ENCODE assay signal across 8 cellular contexts in the genomic region with DNA sequence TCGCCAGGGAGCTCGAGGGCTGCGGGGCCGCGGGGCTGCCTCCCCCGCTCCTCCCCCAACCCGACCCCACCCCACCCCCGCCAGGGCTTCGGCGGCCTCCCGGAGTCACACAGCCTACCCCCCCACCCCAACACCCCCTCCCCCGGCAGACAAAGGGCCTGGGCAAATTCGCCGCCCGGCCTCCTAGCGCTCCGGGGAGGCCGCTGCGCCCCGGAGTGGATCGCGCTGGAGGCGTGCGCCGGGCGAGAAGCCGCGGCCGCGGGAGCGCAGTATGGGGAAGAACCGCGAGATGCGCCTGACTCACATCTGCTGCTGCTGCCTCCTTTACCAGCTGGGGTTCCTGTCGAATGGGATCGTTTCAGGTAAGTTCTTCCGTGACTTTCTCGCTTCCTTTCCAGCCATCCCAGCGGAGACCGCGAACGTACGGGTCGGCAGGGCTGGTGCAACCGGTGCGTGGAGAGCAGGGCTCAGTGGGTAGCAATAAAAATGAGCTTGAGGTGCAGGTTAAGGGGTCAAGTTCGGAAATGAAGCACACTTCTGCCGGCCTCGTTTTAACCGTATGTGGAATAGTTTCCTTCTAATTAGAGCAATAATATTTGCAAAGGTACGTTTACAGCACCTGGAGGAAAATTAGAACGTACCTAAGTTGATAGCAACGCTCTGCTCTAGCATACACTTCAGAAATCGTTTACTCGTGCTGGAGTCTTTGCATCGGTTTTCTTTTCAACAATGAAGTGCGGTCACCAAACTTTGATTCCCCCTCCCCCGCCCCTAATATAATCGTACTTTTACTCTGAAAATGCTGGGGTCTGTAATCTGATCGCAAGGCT. TPM values are rescaled to one million over a fixed set of nuclear protein-coding genes. Genes with fewer than 3 reads are reported as not detected.
DNase-seq lines count a peak whose midpoint lies in the region; ATAC-seq and TF ChIP-seq lines count a peak whose summit lies in the region.

A gene with protein sequence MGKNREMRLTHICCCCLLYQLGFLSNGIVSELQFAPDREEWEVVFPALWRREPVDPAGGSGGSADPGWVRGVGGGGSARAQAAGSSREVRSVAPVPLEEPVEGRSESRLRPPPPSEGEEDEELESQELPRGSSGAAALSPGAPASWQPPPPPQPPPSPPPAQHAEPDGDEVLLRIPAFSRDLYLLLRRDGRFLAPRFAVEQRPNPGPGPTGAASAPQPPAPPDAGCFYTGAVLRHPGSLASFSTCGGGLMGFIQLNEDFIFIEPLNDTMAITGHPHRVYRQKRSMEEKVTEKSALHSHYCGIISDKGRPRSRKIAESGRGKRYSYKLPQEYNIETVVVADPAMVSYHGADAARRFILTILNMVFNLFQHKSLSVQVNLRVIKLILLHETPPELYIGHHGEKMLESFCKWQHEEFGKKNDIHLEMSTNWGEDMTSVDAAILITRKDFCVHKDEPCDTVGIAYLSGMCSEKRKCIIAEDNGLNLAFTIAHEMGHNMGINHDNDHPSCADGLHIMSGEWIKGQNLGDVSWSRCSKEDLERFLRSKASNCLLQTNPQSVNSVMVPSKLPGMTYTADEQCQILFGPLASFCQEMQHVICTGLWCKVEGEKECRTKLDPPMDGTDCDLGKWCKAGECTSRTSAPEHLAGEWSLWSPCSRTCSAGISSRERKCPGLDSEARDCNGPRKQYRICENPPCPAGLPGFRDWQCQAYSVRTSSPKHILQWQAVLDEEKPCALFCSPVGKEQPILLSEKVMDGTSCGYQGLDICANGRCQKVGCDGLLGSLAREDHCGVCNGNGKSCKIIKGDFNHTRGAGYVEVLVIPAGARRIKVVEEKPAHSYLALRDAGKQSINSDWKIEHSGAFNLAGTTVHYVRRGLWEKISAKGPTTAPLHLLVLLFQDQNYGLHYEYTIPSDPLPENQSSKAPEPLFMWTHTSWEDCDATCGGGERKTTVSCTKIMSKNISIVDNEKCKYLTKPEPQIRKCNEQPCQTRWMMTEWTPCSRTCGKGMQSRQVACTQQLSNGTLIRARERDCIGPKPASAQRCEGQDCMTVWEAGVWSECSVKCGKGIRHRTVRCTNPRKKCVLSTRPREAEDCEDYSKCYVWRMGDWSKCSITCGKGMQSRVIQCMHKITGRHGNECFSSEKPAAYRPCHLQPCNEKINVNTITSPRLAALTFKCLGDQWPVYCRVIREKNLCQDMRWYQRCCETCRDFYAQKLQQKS (plus strand): TSS at position 178 of the 830 bp plus-strand sequence. CDS start 94 bp downstream, at position 272.

- TF ChIP-seq CTCF in epithelial cell of proximal tubule (conservative IDR thresholded peaks at IDR 0.05; ENCODE audit: low read depth, low read length): no peak
- no peak for TF ChIP-seq CTCF in vagina (IDR thresholded peaks at IDR 0.05)

- no peak for TF ChIP-seq POLR2A in vagina (IDR thresholded peaks at IDR 0.05)

- intact Hi-C loops in vagina (cut with DNase I): no loop called here

- H3K9me3 ChIP-seq in HAP-1 (no peaks in the 10 kb centered on the region), vagina (no peaks in the 10 kb centered on the region)

- H3K4me3 ChIP-seq in HAP-1 (peak within 1 kb of the TSS; percentile 14), epithelial cell of proximal tubule (ENCODE audit: low read depth, low read length) (peak within 1 kb of the TSS; percentile 56), vagina (peak within 1 kb of the TSS; percentile 51 to 56)

- DNase-seq in COLO668 (lab: John Stamatoyannopoulos, UW; ENCODE audit: unreplicated experiment): peak; percentile 46
- peak in 1 of 2 experiments; percentile 18 for DNase-seq in HAP-1 (ENCODE audit: low spot score in 2 of 2)
- DNase-seq in epithelial cell of proximal tubule (ENCODE audit: low read depth): peak; percentile 4
- DNase-seq in mucosa of gallbladder (ENCODE audit: low spot score): peak; percentile 14
- DNase-seq in vagina (ENCODE audit: extremely low spot score in 2 of 2): no peak
- DNase-seq in NCI-H446 treated with DMSO at 0.1 percent for 48 hours (lab: John Stamatoyannopoulos, UW): no peak
- no peak for DNase-seq in NCI-H187 treated with DMSO at 0.1 percent for 48 hours (lab: John Stamatoyannopoulos, UW)

- peak; percentile 90 for ATAC-seq in SK-N-SH treated with all-trans-retinoic acid at 6 μM for 48 hours

- H3K36me3 ChIP-seq in HAP-1 (replicated peaks) (no peaks in the 10 kb centered on the region), vagina (no peaks in the 10 kb centered on the region)

- H3K27ac ChIP-seq in vagina: peak within 1 kb of the TSS; percentile 79

- H3K27me3 ChIP-seq in HAP-1 (ENCODE audit: low read depth) (peaks cover 18% of the 10 kb centered on the region), vagina (no peaks in the 10 kb centered on the region)

- in situ Hi-C loops in HAP-1 (cut with MboI; ENCODE audit: low sequenced_read_pairs): no loop called here

- no peaks in the 10 kb centered on the region for H3K4me1 ChIP-seq in HAP-1
- no peaks in the 10 kb centered on the region for H3K4me1 ChIP-seq in vagina

TF ChIP-seq in SK-N-SH treated with all-trans-retinoic acid at 6 μM for 48 hours, 23 proteins besides CTCF, POLR2A, EP300 and RAD21:
- no peak for TF ChIP-seq ZC3H10 (CRISPR knock-in tag; IDR thresholded peaks at IDR 0.05)
- no peak for TF ChIP-seq PPARA (CRISPR knock-in tag; IDR thresholded peaks at IDR 0.05; ENCODE audit: borderline replicate concordance)
- no peak for TF ChIP-seq CSDC2 (CRISPR knock-in tag; IDR thresholded peaks at IDR 0.05)
- TF ChIP-seq, protein P1, sequence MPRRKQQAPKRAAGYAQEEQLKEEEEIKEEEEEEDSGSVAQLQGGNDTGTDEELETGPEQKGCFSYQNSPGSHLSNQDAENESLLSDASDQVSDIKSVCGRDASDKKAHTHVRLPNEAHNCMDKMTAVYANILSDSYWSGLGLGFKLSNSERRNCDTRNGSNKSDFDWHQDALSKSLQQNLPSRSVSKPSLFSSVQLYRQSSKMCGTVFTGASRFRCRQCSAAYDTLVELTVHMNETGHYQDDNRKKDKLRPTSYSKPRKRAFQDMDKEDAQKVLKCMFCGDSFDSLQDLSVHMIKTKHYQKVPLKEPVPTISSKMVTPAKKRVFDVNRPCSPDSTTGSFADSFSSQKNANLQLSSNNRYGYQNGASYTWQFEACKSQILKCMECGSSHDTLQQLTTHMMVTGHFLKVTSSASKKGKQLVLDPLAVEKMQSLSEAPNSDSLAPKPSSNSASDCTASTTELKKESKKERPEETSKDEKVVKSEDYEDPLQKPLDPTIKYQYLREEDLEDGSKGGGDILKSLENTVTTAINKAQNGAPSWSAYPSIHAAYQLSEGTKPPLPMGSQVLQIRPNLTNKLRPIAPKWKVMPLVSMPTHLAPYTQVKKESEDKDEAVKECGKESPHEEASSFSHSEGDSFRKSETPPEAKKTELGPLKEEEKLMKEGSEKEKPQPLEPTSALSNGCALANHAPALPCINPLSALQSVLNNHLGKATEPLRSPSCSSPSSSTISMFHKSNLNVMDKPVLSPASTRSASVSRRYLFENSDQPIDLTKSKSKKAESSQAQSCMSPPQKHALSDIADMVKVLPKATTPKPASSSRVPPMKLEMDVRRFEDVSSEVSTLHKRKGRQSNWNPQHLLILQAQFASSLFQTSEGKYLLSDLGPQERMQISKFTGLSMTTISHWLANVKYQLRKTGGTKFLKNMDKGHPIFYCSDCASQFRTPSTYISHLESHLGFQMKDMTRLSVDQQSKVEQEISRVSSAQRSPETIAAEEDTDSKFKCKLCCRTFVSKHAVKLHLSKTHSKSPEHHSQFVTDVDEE (CRISPR knock-in tag; IDR thresholded peaks at IDR 0.05): no peak
- TF ChIP-seq ZNF8 (CRISPR knock-in tag; IDR thresholded peaks at IDR 0.05): no peak
- TF ChIP-seq, protein P2, sequence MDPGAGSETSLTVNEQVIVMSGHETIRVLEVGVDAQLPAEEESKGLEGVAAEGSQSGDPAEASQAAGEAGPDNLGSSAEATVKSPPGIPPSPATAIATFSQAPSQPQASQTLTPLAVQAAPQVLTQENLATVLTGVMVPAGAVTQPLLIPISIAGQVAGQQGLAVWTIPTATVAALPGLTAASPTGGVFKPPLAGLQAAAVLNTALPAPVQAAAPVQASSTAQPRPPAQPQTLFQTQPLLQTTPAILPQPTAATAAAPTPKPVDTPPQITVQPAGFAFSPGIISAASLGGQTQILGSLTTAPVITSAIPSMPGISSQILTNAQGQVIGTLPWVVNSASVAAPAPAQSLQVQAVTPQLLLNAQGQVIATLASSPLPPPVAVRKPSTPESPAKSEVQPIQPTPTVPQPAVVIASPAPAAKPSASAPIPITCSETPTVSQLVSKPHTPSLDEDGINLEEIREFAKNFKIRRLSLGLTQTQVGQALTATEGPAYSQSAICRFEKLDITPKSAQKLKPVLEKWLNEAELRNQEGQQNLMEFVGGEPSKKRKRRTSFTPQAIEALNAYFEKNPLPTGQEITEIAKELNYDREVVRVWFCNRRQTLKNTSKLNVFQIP (CRISPR knock-in tag; IDR thresholded peaks at IDR 0.05; ENCODE audit: borderline replicate concordance, low read depth): no peak
TF ChIP-seq in SK-N-SH treated with all-trans-retinoic acid at 6 μM for 48 hours: peak in this region for 0.

RNA-seq across cellular contexts. Expression of the gene that starts here (rescaled TPM):
- 0.12 and 0.72 TPM in 2 replicates for total RNA-seq in epithelial cell of proximal tubule
- total RNA-seq in mucosa of gallbladder: 0.20 TPM
- 1.7 TPM for total RNA-seq in vagina

Comparison
In these comparisons a context has a peak if more than half of its experiments do, and no peak if none do; other contexts are left out.
1. Peak in DNase-seq and H3K4me3 ChIP-seq in epithelial cell of proximal tubule; RNA of the gene not detected or under 1 TPM.
2. Peak in DNase-seq in mucosa of gallbladder; RNA of the gene not detected or under 1 TPM.